Comparison of ENCODE assay signal across 27 cellular contexts in genomic region chr16:71771571-71771970, GRCh38. TPM values are rescaled to one million over a fixed set of nuclear protein-coding genes. Genes with fewer than 3 reads are reported as not detected.
DNase-seq lines count a peak whose midpoint lies in the region; ATAC-seq, FAIRE-seq and TF ChIP-seq lines count a peak whose summit lies in the region.
"Had no signal": no experiment of that assay in that cellular context is flagged by ENCODE, and none has a peak within 500 bp of the region (broad histone marks: within the 10 kb centered on the region; RNA-seq: fewer than 3 reads in every experiment).

No MANE protein-coding gene starts in this region.

- peaks cover 24% of the 10 kb centered on the region for H3K4me1 Mint-ChIP-seq in Calu3 (ENCODE audit: low read depth, unreplicated experiment)

- no peak overlapping the region for H3K9ac ChIP-seq in endothelial cell of umbilical vein (replicated peaks; ENCODE audit: extremely low read depth, insufficient read depth, low read length)
- H3K9ac ChIP-seq: KMS-11, SK-N-SH had no signal

- peak overlapping the region; percentile 18 for H3K4me3 Mint-ChIP-seq in Calu3 (ENCODE audit: low read depth, unreplicated experiment)
- H3K4me3 Mint-ChIP-seq: B cell; CD8-positive, alpha-beta memory T cell had no signal

- H3K9me3 Mint-ChIP-seq in Calu3 (ENCODE audit: low read depth, unreplicated experiment): no peaks in the 10 kb centered on the region
- H3K9me3 Mint-ChIP-seq: CD8-positive, alpha-beta memory T cell had no signal

- H3K27me3 ChIP-seq in endothelial cell of umbilical vein (ENCODE audit: control insufficient read depth in 2 of 2, insufficient read depth in 2 of 2, low read length in 2 of 2) (no peaks in the 10 kb centered on the region), lower lobe of right lung (ENCODE audit: low read depth) (no peaks in the 10 kb centered on the region)

- H3K27me3 Mint-ChIP-seq in Calu3 (ENCODE audit: unreplicated experiment): no peaks in the 10 kb centered on the region
- H3K27me3 Mint-ChIP-seq: B cell; CD8-positive, alpha-beta memory T cell had no signal

- BruUV-seq in Calu3 (replicated peaks; lab: Mats Ljungman, UMichigan) (no TSS peak), endothelial cell of umbilical vein (replicated peaks; lab: Mats Ljungman, UMichigan) (no TSS peak)

- no peak for TF ChIP-seq POLR2A in endothelial cell of umbilical vein (IDR thresholded peaks at IDR 0.05; ENCODE audit: low read depth, low read length)

- DNase-seq in Calu3: no peak
- DNase-seq in LoVo (ENCODE audit: low spot score): peak; percentile 8
- peak; percentile 9 for DNase-seq in endothelial cell of umbilical vein (ENCODE audit: low read depth, low spot score)
- no peak for DNase-seq in NOMO-1 treated with dmso at 0.1 percent for 144 hours (lab: John Stamatoyannopoulos, UW; ENCODE audit: unreplicated experiment)
- no peak for DNase-seq in DMS53 treated with DMSO at 0.1 percent for 48 hours (lab: John Stamatoyannopoulos, UW; ENCODE audit: unreplicated experiment)
- no peak for DNase-seq in ureter (ENCODE audit: low spot score)
- DNase-seq in lower lobe of right lung: no peak
- DNase-seq: CD8-positive, alpha-beta memory T cell; DMS153; GOT3; HCEC 1CT; IMR-90; NCI-H1092 treated with DMSO at 0.1 percent for 48 hours; NCI-H1436; NCI-H187; NCI-H2081 treated with DMSO at 0.1 percent for 48 hours; NCI-H2171; NCI-H226; NCI-H510A; NCI-H69; OCI-M1; SK-N-SH; SW 1271 had no signal

- FAIRE-seq in endothelial cell of umbilical vein (lab: Jason Lieb, UNC): no peak
- FAIRE-seq: G401.6, RCC 7860 had no signal

- peak overlapping the region; percentile 86 for H3K27ac Mint-ChIP-seq in Calu3 (ENCODE audit: unreplicated experiment)
- H3K27ac Mint-ChIP-seq: B cell had no signal

- H3K27ac ChIP-seq in endothelial cell of umbilical vein (ENCODE audit: insufficient read depth, low read depth, low read length) (no peak overlapping the region), lower lobe of right lung (no peak overlapping the region)
- H3K27ac ChIP-seq: KMS-11 had no signal

- peaks cover 68% of the 10 kb centered on the region for H3K36me3 Mint-ChIP-seq in Calu3 (ENCODE audit: insufficient read depth, unreplicated experiment)

- peaks cover 16% of the 10 kb centered on the region for H3K79me2 ChIP-seq in endothelial cell of umbilical vein (ENCODE audit: control insufficient read depth, insufficient read depth, low read length)

- CTCF ChIA-PET in Calu3 (lab: Charles Lee): no interaction called here
- CTCF ChIA-PET in endothelial cell of umbilical vein (lab: Charles Lee): no interaction called here

- H3K4me3 ChIP-seq in endothelial cell of umbilical vein (replicated peaks in 1 of 3; ENCODE audit: insufficient read depth in 1 of 3, low read depth in 1 of 3, low read length in 3 of 3) (no peak overlapping the region), lower lobe of right lung (no peak overlapping the region)

- POLR2A ChIA-PET in endothelial cell of umbilical vein (lab: Charles Lee): no interaction called here

- no peaks in the 10 kb centered on the region for H3K9me1 ChIP-seq in endothelial cell of umbilical vein (replicated peaks; ENCODE audit: control insufficient read depth, extremely low read depth, insufficient read depth, low read length)

- H3K4me2 ChIP-seq in endothelial cell of umbilical vein (ENCODE audit: insufficient read depth, low read length): no peak overlapping the region
- H3K4me2 ChIP-seq: KMS-11, SK-N-SH had no signal

- TF ChIP-seq CTCF in Calu3 (IDR thresholded peaks at IDR 0.05; ENCODE audit: unreplicated experiment) (no peak), endothelial cell of umbilical vein (IDR thresholded peaks at IDR 0.05; ENCODE audit: extremely low read depth in 1 of 2, insufficient read depth in 1 of 2, low read depth in 1 of 2, low read length in 2 of 2) (no peak), lower lobe of right lung (IDR thresholded peaks at IDR 0.05) (no peak)

- H3K9me3 ChIP-seq in endothelial cell of umbilical vein (replicated peaks; ENCODE audit: control insufficient read depth, insufficient read depth, low read length) (no peaks in the 10 kb centered on the region), lower lobe of right lung (no peaks in the 10 kb centered on the region)
- H3K9me3 ChIP-seq: SK-N-SH had no signal

- peaks cover 9 to 17% of the 10 kb centered on the region in 2 experiments for H3K36me3 ChIP-seq in endothelial cell of umbilical vein (ENCODE audit: control insufficient read depth in 2 of 2, extremely low read depth in 1 of 2, insufficient read depth in 2 of 2, low read length in 2 of 2)
- peaks cover 81% of the 10 kb centered on the region for H3K36me3 ChIP-seq in lower lobe of right lung

- intact Hi-C loops in Calu3 (cut with micrococcal nuclease; ENCODE audit: unreplicated experiment): loop anchor here (5.0 to 10.0 kb wide), 2 partner anchors 36 to 193 kb away; partner anchors contain the start of gene AP1G1
- intact Hi-C loops in endothelial cell of umbilical vein (cut with micrococcal nuclease): no loop called here
- intact Hi-C loops in lower lobe of right lung (cut with DNase I): no loop called here

- no peak overlapping the region for H2AFZ ChIP-seq in endothelial cell of umbilical vein (ENCODE audit: low read depth, low read length)

- dilution Hi-C loops in endothelial cell of umbilical vein (cut with MboI; ENCODE audit: extremely low pct_ligation_motif_present, low sequenced_read_pairs): no loop called here

- ATAC-seq in lower lobe of right lung: no peak

- H3K4me1 ChIP-seq in endothelial cell of umbilical vein (ENCODE audit: control insufficient read depth, extremely low read depth, insufficient read depth, low read length) (peaks cover 14% of the 10 kb centered on the region), lower lobe of right lung (no peaks in the 10 kb centered on the region)

- H4K20me1 ChIP-seq in endothelial cell of umbilical vein (replicated peaks; ENCODE audit: control insufficient read depth, extremely low read depth, insufficient read depth, low read length): no peaks in the 10 kb centered on the region

TF ChIP-seq in endothelial cell of umbilical vein, 7 proteins besides CTCF, POLR2A, EP300 and RAD21:
- TF ChIP-seq POLR2AphosphoS5 (IDR thresholded peaks at IDR 0.05; ENCODE audit: insufficient read depth, low read depth, low read length) (no peak), GATA2 (IDR thresholded peaks at IDR 0.05; ENCODE audit: insufficient read depth, insufficient read length, low read depth, low read length) (peak; percentile 84)

RNA-seq across cellular contexts. Expression of gene AP1G1, which starts 37.1 kb away (rescaled TPM):
- total RNA-seq in Calu3 (2022) (144 and 152 TPM in 2 replicates), endothelial cell of umbilical vein (85.3 and 88.4 TPM in 2 replicates), ureter (117 TPM), lower lobe of right lung (78.9 TPM)
- polyA plus RNA-seq in endothelial cell of umbilical vein: 55.5 and 57.4 TPM in 2 replicates
- polyA plus RNA-seq in endothelial cell of umbilical vein (2011; cell fraction: cytosol; rRNA removed): 30.2 and 39.2 TPM in 2 replicates
- polyA plus RNA-seq in endothelial cell of umbilical vein (2011; cell fraction: nucleus; rRNA removed): 98.1 and 131 TPM in 2 replicates
- polyA plus RNA-seq in endothelial cell of umbilical vein (2012): 53.0 and 61.4 TPM in 2 replicates
- 186 and 194 TPM in 2 replicates for polyA minus RNA-seq in endothelial cell of umbilical vein
- 56.5 TPM for polyA minus RNA-seq in endothelial cell of umbilical vein (2011; cell fraction: cytosol; rRNA and poly(A)+ RNA removed)
- 154 and 200 TPM in 2 replicates for polyA minus RNA-seq in endothelial cell of umbilical vein (2011; cell fraction: nucleus; rRNA and poly(A)+ RNA removed)

RNA-seq across cellular contexts. Expression of gene PHLPP2, which starts 47.1 kb away (rescaled TPM):
- total RNA-seq in Calu3 (2022): 10.0 and 11.2 TPM in 2 replicates
- 8.0 and 8.2 TPM in 2 replicates for total RNA-seq in endothelial cell of umbilical vein
- 3.7 and 4.1 TPM in 2 replicates for polyA plus RNA-seq in endothelial cell of umbilical vein
- 3.8 and 4.2 TPM in 2 replicates for polyA plus RNA-seq in endothelial cell of umbilical vein (2011; cell fraction: cytosol; rRNA removed)
- 13.0 and 14.1 TPM in 2 replicates for polyA plus RNA-seq in endothelial cell of umbilical vein (2011; cell fraction: nucleus; rRNA removed)
- polyA plus RNA-seq in endothelial cell of umbilical vein (2012): 5.1 and 5.4 TPM in 2 replicates
- 19.5 and 25.9 TPM in 2 replicates for polyA minus RNA-seq in endothelial cell of umbilical vein
- 15.1 TPM for polyA minus RNA-seq in endothelial cell of umbilical vein (2011; cell fraction: cytosol; rRNA and poly(A)+ RNA removed)
- polyA minus RNA-seq in endothelial cell of umbilical vein (2011; cell fraction: nucleus; rRNA and poly(A)+ RNA removed): 12.3 and 17.3 TPM in 2 replicates
- total RNA-seq in ureter: 8.2 TPM
- total RNA-seq in lower lobe of right lung: 6.6 TPM

Comparison
In these comparisons a context has a peak if more than half of its experiments do, and no peak if none do; other contexts are left out.
1. DNase-seq: peak in LoVo (single experiment) and endothelial cell of umbilical vein (single experiment); none in Calu3 (single experiment), NOMO-1 treated with dmso at 0.1 percent for 144 hours (single experiment), DMS53 treated with DMSO at 0.1 percent for 48 hours (single experiment), ureter (single experiment) and lower lobe of right lung (single experiment).